In genomic region chr3:45507820-45508317, GRCh38 we compare ENCODE assay signal across 9 cellular contexts.
DNase-seq lines count a peak whose midpoint lies in the region; ATAC-seq, FAIRE-seq and TF ChIP-seq lines count a peak whose summit lies in the region.
"Had no signal": no experiment of that assay in that cellular context is flagged by ENCODE, and none has a peak within 500 bp of the region (broad histone marks: within the 10 kb centered on the region; RNA-seq: fewer than 3 reads in every experiment).

No MANE protein-coding gene starts in this region.

- no peak for FAIRE-seq in bronchial epithelial cell (lab: Jason Lieb, UNC)

- peaks cover 8% of the 10 kb centered on the region for H3K36me3 ChIP-seq in HUES64 (ENCODE audit: insufficient read depth, low read length)
- no peaks in the 10 kb centered on the region for H3K36me3 ChIP-seq in bronchial epithelial cell (ENCODE audit: control insufficient read depth, insufficient read depth, low read length)

- H3K9me3 ChIP-seq in HUES64 (ENCODE audit: insufficient read depth, low read depth, low read length) = no peaks in the 10 kb centered on the region

- no peak for ATAC-seq in GM18861 (IDR thresholded peaks at IDR 0.05; ENCODE audit: unreplicated experiment)

- peaks cover 42% of the 10 kb centered on the region for H3K4me1 ChIP-seq in HUES64 (ENCODE audit: insufficient read depth, low read length)

- H3K4me3 ChIP-seq in HUES64 (ENCODE audit: low read length) (no peak overlapping the region), bronchial epithelial cell (ENCODE audit: low read depth, low read length) (no peak overlapping the region)

- peak overlapping the region; percentile 94 for H3K27ac ChIP-seq in HUES64 (ENCODE audit: low read depth, low read length)
- H3K27ac ChIP-seq: HL-60 had no signal

- peak; percentile 63 for TF ChIP-seq CTCF in bronchial epithelial cell (IDR thresholded peaks at IDR 0.05; ENCODE audit: insufficient read depth, low read length, severe bottlenecking)

- H3K27me3 ChIP-seq in HUES64 (ENCODE audit: insufficient read depth, low read length) (no peaks in the 10 kb centered on the region), bronchial epithelial cell (ENCODE audit: control insufficient read depth, insufficient read depth, low read length) (no peaks in the 10 kb centered on the region)

- 21% methylated on average over 6 of the region's 6 CpGs for WGBS in HUES64

- DNase-seq in AG08396 (ENCODE audit: low spot score) (peak; percentile 58), bronchial epithelial cell (ENCODE audit: low read depth) (peak; percentile 48), left kidney (ENCODE audit: low read depth, low spot score) (peak; percentile 82), NCI-H1092 treated with DMSO at 0.1 percent for 48 hours (lab: John Stamatoyannopoulos, UW) (no peak), DMS153 treated with DMSO at 0.1 percent for 48 hours (lab: John Stamatoyannopoulos, UW; ENCODE audit: unreplicated experiment) (no peak)
- DNase-seq in activated CD4-positive, alpha-beta T cell treated with anti-CD3 and anti-CD28 coated beads, Interleukin-2, amount 50 U/mL, for 1 hour = no peak

- no peak overlapping the region; the same call in 1 of the 2 replicates for H3K9ac ChIP-seq in HUES64 (ENCODE audit: low read depth, low read length)

Comparison
In these comparisons a context has a peak if more than half of its experiments do, and no peak if none do; other contexts are left out.
1. DNase-seq: peak in AG08396 (single experiment), bronchial epithelial cell (single experiment) and left kidney (single experiment); none in activated CD4-positive, alpha-beta T cell treated with anti-CD3 and anti-CD28 coated beads, Interleukin-2, amount 50 U/mL, for 1 hour (single experiment), NCI-H1092 treated with DMSO at 0.1 percent for 48 hours (single experiment) and DMS153 treated with DMSO at 0.1 percent for 48 hours (single experiment).